In the genomic region with DNA sequence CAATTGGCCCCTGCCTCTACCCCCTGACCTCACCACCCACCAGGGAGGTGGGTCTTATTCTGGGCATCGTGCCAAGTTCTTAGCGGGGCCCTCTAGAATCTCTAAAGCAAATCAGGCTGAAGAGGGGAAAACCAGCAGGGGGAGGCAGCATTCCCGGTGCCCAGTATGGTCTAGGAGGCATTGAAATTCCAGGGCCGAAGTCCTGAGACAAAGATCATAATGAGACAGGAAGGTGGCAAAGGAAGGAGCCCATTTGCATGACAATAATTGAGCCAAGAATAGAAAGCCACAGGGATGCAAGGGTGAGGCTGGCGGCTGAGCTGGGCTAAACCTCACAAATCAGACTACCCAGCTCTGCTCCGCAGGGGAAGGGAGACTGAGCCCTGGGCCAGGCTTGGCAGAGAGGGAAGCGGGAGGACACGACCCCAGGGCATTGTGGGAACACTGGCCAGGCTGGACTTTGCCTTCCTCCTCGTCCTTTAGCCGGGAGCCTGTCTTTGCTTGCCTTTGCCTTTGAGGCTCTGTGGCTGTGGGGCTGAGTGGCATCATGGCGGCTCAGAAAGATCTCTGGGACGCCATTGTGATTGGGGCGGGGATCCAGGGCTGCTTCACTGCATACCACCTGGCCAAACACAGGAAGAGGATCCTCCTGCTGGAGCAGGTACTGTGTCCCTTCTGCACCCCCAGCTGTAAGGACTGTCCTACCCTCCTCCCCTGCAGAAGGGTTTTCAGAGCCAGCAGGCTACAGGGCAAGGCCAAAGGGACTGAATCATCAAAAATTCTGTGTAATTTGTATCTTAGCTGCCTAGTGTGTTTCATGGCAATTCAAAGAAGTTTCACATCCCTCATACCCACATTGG, we compare ENCODE assay signal across 8 cellular contexts. TPM values are rescaled to one million over a fixed set of nuclear protein-coding genes. Genes with fewer than 3 reads are reported as not detected.
DNase-seq lines count a peak whose midpoint lies in the region; ATAC-seq, FAIRE-seq and TF ChIP-seq lines count a peak whose summit lies in the region.

A gene with protein sequence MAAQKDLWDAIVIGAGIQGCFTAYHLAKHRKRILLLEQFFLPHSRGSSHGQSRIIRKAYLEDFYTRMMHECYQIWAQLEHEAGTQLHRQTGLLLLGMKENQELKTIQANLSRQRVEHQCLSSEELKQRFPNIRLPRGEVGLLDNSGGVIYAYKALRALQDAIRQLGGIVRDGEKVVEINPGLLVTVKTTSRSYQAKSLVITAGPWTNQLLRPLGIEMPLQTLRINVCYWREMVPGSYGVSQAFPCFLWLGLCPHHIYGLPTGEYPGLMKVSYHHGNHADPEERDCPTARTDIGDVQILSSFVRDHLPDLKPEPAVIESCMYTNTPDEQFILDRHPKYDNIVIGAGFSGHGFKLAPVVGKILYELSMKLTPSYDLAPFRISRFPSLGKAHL (plus strand): TSS at position 463 of the 860 bp plus-strand sequence. CDS start 85 bp downstream, at position 548.

- no peaks in the 10 kb centered on the region for H3K79me2 ChIP-seq in hepatocyte

- ATAC-seq in HG02642 (IDR thresholded peaks at IDR 0.05; ENCODE audit: poor library complexity, unreplicated experiment) (no peak), HG03108 (IDR thresholded peaks at IDR 0.05; ENCODE audit: unreplicated experiment) (no peak)

- no peak for TF ChIP-seq CTCF in hepatocyte (IDR thresholded peaks at IDR 0.05; ENCODE audit: poor library complexity)

- H3K4me1 ChIP-seq in hepatocyte (ENCODE audit: insufficient read depth): peaks cover 4% of the 10 kb centered on the region
- H3K4me1 ChIP-seq in small intestine (ENCODE audit: control insufficient read depth in 2 of 2, insufficient read depth in 1 of 2, low read depth in 1 of 2, low read length in 1 of 2): peaks cover 4 to 6% of the 10 kb centered on the region in 2 donors

- 48% methylated on average over 13 of the region's 13 CpGs for WGBS in hepatocyte (ENCODE audit: low lambda C conversion rate, missing lambda C conversion rate)
- WGBS in small intestine, 3 donors: 36 to 39% (median 36%) methylated on average over 13 of the region's 13 CpGs

- H4K20me1 ChIP-seq in hepatocyte (ENCODE audit: insufficient read depth, poor library complexity, severe bottlenecking): no peaks in the 10 kb centered on the region

- H3K27me3 ChIP-seq in hepatocyte: peaks cover 14% of the 10 kb centered on the region
- H3K27me3 ChIP-seq in small intestine (ENCODE audit: control insufficient read depth in 2 of 2, insufficient read depth in 2 of 2, low read length in 2 of 2): no peaks in the 10 kb centered on the region

- no peaks in the 10 kb centered on the region for H3K9me3 ChIP-seq in hepatocyte (ENCODE audit: low read depth)
- H3K9me3 ChIP-seq in small intestine (ENCODE audit: control insufficient read depth, low read depth): no peaks in the 10 kb centered on the region

- H3K4me3 ChIP-seq in hepatocyte (no peak within 1 kb of the TSS), small intestine (ENCODE audit: low read depth in 1 of 2, low read length in 2 of 2) (no peak within 1 kb of the TSS)

- DNase-seq in EH (ENCODE audit: low read depth) (peak; percentile 22), NCI-H1436 (lab: John Stamatoyannopoulos, UW) (peak; percentile 86), SKM-1 (lab: John Stamatoyannopoulos, UW; ENCODE audit: unreplicated experiment) (peak; percentile 77), hepatocyte (ENCODE audit: low spot score) (peak; percentile 63), small intestine (peak; percentile 63)
- no peak for DNase-seq in central memory CD4-positive, alpha-beta T cell

- FAIRE-seq in small intestine (lab: Jason Lieb, UNC): no peak

- no peak within 1 kb of the TSS for H2AFZ ChIP-seq in hepatocyte

- H3K27ac ChIP-seq in hepatocyte (no peak within 1 kb of the TSS), small intestine (ENCODE audit: low read depth in 1 of 2, low read length in 1 of 2) (peak within 1 kb of the TSS in 1 of 2 donors; percentile 45)

- H3K9me2 ChIP-seq in hepatocyte (replicated peaks; ENCODE audit: insufficient read depth): no peaks in the 10 kb centered on the region

- H3K36me3 ChIP-seq in hepatocyte (replicated peaks; ENCODE audit: insufficient read depth, low read depth): no peaks in the 10 kb centered on the region
- H3K36me3 ChIP-seq in small intestine (ENCODE audit: control insufficient read depth in 2 of 2, insufficient read depth in 2 of 2, low read length in 2 of 2): no peaks in the 10 kb centered on the region

- peak within 1 kb of the TSS; percentile 43 for H3K4me2 ChIP-seq in hepatocyte

RNA-seq across cellular contexts. Expression of the gene that starts here (rescaled TPM):
- 15.8 TPM in 2 replicates for total RNA-seq in hepatocyte
- polyA plus RNA-seq in hepatocyte: 8.0 and 10.2 TPM in 2 replicates
- 10 to 100 TPM in 2 of 3 donors, 1 to 10 TPM in 1; 2.9 to 13.8 (median 10.5) TPM for polyA plus RNA-seq in small intestine
